Comparison of ENCODE assay signal across 9 cellular contexts in genomic region chr17:34579979-34580684, GRCh38. TPM values are rescaled to one million over a fixed set of nuclear protein-coding genes. Genes with fewer than 3 reads are reported as not detected.
A peak's percentile ranks its signal among the peaks of the same experiment; 100 is the strongest.
DNase-seq lines count a peak whose midpoint lies in the region; ATAC-seq and TF ChIP-seq lines count a peak whose summit lies in the region.
"Had no signal": no experiment of that assay in that cellular context is flagged by ENCODE, and none has a peak within 500 bp of the region (broad histone marks: within the 10 kb centered on the region; RNA-seq: fewer than 3 reads in every experiment).

No MANE protein-coding gene starts in this region.

- H3K27me3 ChIP-seq in stomach: peaks cover 26 to 100% (median 79%) of the 10 kb centered on the region in 3 donors

- H3K36me3 ChIP-seq in stomach: no peaks in the 10 kb centered on the region

- peak; percentile 62 for DNase-seq in activated CD8-positive, alpha-beta memory T cell treated with anti-CD3 and anti-CD28 coated beads for 24 hours
- DNase-seq in activated CD8-positive, alpha-beta memory T cell treated with anti-CD3 and anti-CD28 coated beads, Interleukin-2, amount 10 ng/mL, durations not matched to agents 7 days and 5 days: no peak
- DNase-seq in immature natural killer cell (no peak), stomach (no peak), CD1c-positive myeloid dendritic cell (ENCODE audit: extremely low spot score) (no peak), DMS153 (lab: John Stamatoyannopoulos, UW) (no peak)

- whole genome bisulfite sequencing in stomach, 5 donors: 0 to 5% (median 2%) methylated on average over 16 to 52 of the region's 52 CpGs

- TF ChIP-seq CTCF in stomach (IDR thresholded peaks at IDR 0.05): no peak

- H3K27ac Mint-ChIP-seq in activated CD8-positive, alpha-beta memory T cell treated with anti-CD3 and anti-CD28 coated beads, Interleukin-2, amount 10 ng/mL, durations not matched to agents 7 days and 5 days: no peak overlapping the region
- H3K27ac Mint-ChIP-seq in activated naive CD8-positive, alpha-beta T cell: no peak overlapping the region
- H3K27ac Mint-ChIP-seq in immature natural killer cell: no peak overlapping the region

- no peak for TF ChIP-seq EP300 in stomach (IDR thresholded peaks at IDR 0.05)

- intact Hi-C loops in stomach (cut with DNase I; ENCODE audit: low total_unique reads): no loop called here

- H3K9me3 Mint-ChIP-seq in activated CD8-positive, alpha-beta memory T cell treated with anti-CD3 and anti-CD28 coated beads, Interleukin-2, amount 10 ng/mL, durations not matched to agents 7 days and 5 days (ENCODE audit: low read depth): no peaks in the 10 kb centered on the region
- no peaks in the 10 kb centered on the region for H3K9me3 Mint-ChIP-seq in activated naive CD8-positive, alpha-beta T cell (ENCODE audit: low read depth)
- no peaks in the 10 kb centered on the region for H3K9me3 Mint-ChIP-seq in immature natural killer cell

- CTCF ChIA-PET in activated CD8-positive, alpha-beta memory T cell treated with anti-CD3 and anti-CD28 coated beads, Interleukin-2, amount 10 ng/mL, durations not matched to agents 7 days and 5 days (lab: Charles Lee): no interaction called here

- ATAC-seq in activated CD8-positive, alpha-beta memory T cell treated with anti-CD3 and anti-CD28 coated beads, Interleukin-2, amount 10 ng/mL, durations not matched to agents 7 days and 5 days: no peak
- ATAC-seq in GM18505 (IDR thresholded peaks at IDR 0.05; ENCODE audit: unreplicated experiment): no peak

- no peak overlapping the region for H3K27ac ChIP-seq in stomach

- no peaks in the 10 kb centered on the region for H3K36me3 Mint-ChIP-seq in activated CD8-positive, alpha-beta memory T cell treated with anti-CD3 and anti-CD28 coated beads, Interleukin-2, amount 10 ng/mL, durations not matched to agents 7 days and 5 days
- H3K36me3 Mint-ChIP-seq in activated naive CD8-positive, alpha-beta T cell: no peaks in the 10 kb centered on the region
- H3K36me3 Mint-ChIP-seq in immature natural killer cell: no peaks in the 10 kb centered on the region

- H3K4me3 ChIP-seq in stomach: peak overlapping the region; percentile 41 to 69 (median 56)

- peaks cover 87% of the 10 kb centered on the region for H3K27me3 Mint-ChIP-seq in activated CD8-positive, alpha-beta memory T cell treated with anti-CD3 and anti-CD28 coated beads, Interleukin-2, amount 10 ng/mL, durations not matched to agents 7 days and 5 days
- peaks cover 46% of the 10 kb centered on the region for H3K27me3 Mint-ChIP-seq in activated naive CD8-positive, alpha-beta T cell
- H3K27me3 Mint-ChIP-seq in immature natural killer cell (ENCODE audit: low read depth in 3 of 3): peaks cover 18 to 30% (median 19%) of the 10 kb centered on the region in 3 donors

- H3K4me3 Mint-ChIP-seq in activated CD8-positive, alpha-beta memory T cell treated with anti-CD3 and anti-CD28 coated beads, Interleukin-2, amount 10 ng/mL, durations not matched to agents 7 days and 5 days: no peak overlapping the region
- H3K4me3 Mint-ChIP-seq in activated naive CD8-positive, alpha-beta T cell: peak overlapping the region; percentile 81
- H3K4me3 Mint-ChIP-seq in immature natural killer cell: peak overlapping the region in 4 of 5 donors; percentile 21 to 61 (median 54)

- peaks cover 0 to 2% (median 0%) of the 10 kb centered on the region in 4 donors for H3K9me3 ChIP-seq in stomach

- peaks cover 29 to 40% (median 38%) of the 10 kb centered on the region in 4 donors for H3K4me1 ChIP-seq in stomach

- TF ChIP-seq POLR2A in stomach (IDR thresholded peaks at IDR 0.05) (no peak), GM18505 (IDR thresholded peaks at IDR 0.05; ENCODE audit: borderline replicate concordance, extremely low read depth, insufficient read depth, insufficient read length) (no peak)

- peaks cover 5% of the 10 kb centered on the region for H3K4me1 Mint-ChIP-seq in activated CD8-positive, alpha-beta memory T cell treated with anti-CD3 and anti-CD28 coated beads, Interleukin-2, amount 10 ng/mL, durations not matched to agents 7 days and 5 days
- H3K4me1 Mint-ChIP-seq in activated naive CD8-positive, alpha-beta T cell (ENCODE audit: low read depth): peaks cover 16% of the 10 kb centered on the region
- peaks cover 6 to 12% of the 10 kb centered on the region in 2 donors for H3K4me1 Mint-ChIP-seq in immature natural killer cell

RNA-seq across cellular contexts. Expression of gene TMEM132E, which starts 0.8 kb away (rescaled TPM):
- total RNA-seq in activated CD8-positive, alpha-beta memory T cell treated with anti-CD3 and anti-CD28 coated beads, Interleukin-2, amount 10 ng/mL, durations not matched to agents 7 days and 5 days: not detected
- polyA plus RNA-seq in immature natural killer cell (under 1 TPM in 1 of 3 donors, not detected in 2; 0.18 TPM), stomach (under 1 TPM in 2 of 3 donors, not detected in 1; 0.05 to 0.12 TPM)
- under 1 TPM in 1 of 5 donors, not detected in 4; 0.55 TPM for total RNA-seq in stomach
- total RNA-seq: pulmonary artery endothelial cell had no signal
